In the genomic region with DNA sequence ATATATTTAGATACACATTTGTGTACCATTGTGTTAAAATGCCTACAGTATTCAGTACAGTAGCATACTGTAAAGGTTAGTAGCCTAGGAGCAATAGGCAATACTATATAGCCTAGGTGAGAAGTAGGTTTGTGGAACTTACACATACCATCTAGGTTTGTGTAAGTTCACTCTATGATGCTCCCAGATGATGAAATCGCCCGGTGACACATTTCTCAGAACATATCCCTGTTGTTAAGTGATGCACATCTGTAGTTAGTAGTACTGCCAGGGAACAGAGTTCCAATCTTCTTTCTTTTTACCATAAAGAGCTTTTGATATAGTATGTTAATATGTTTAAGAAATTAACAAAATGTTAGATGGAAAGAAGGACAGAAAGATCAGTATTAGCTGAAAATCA, we compare ENCODE assay signal across 15 cellular contexts.
"Had no signal": no experiment of that assay in that cellular context is flagged by ENCODE, and none has a peak within 500 bp of the region (broad histone marks: within the 10 kb centered on the region; RNA-seq: fewer than 3 reads in every experiment).

No MANE protein-coding gene starts in this region.

- H3K9me3 ChIP-seq: suprapubic skin had no signal

- H3K36me3 ChIP-seq: WERI-Rb-1 had no signal

- H3K4me1 ChIP-seq: suprapubic skin had no signal

- H3K4me3 ChIP-seq: suprapubic skin had no signal

- ATAC-seq: left lobe of liver; natural killer cell; right cardiac atrium; stimulated activated naive CD8-positive, alpha-beta T cell treated with anti-CD3 and anti-CD28 coated beads, Interleukin-15, Interleukin-2, amounts not matched to agents 100 U/mL and 50 U/mL, for 24 hours had no signal

- H3K27ac ChIP-seq: suprapubic skin, WERI-Rb-1 had no signal

- H3K27me3 ChIP-seq: suprapubic skin had no signal

- FAIRE-seq: islet of Langerhans had no signal

- DNase-seq: activated CD4-positive, alpha-beta T cell treated with anti-CD3 and anti-CD28 coated beads for 4 hours; activated naive CD4-positive, alpha-beta T cell treated with anti-CD3 and anti-CD28 coated beads, Interleukin-2, amount 10 ng/mL, durations not matched to agents 7 days and 5 days; amygdala; natural killer cell; posterior cingulate gyrus; right cardiac atrium; stimulated activated CD4-positive, alpha-beta T cell treated with anti-CD3 and anti-CD28 coated beads, Interleukin-12 subunit alpha, Interleukin-12 subunit beta, amount 100 ng/mL, for 4 hours; stimulated activated CD4-positive, alpha-beta T cell treated with anti-CD3 and anti-CD28 coated beads, Interleukin-4, amount 100 ng/mL, for 1 hour; stimulated activated CD8-positive, alpha-beta memory T cell treated with anti-CD3 and anti-CD28 coated beads, Interleukin-4, amount 100 ng/mL, for 48 hours; stimulated activated naive CD8-positive, alpha-beta T cell treated with anti-CD3 and anti-CD28 coated beads, Interleukin-15, Interleukin-2, amounts not matched to agents 100 U/mL and 50 U/mL, for 24 hours; T-helper 1 cell; WERI-Rb-1 had no signal
